11 cellular contexts compared by ENCODE assay signal in the genomic region with DNA sequence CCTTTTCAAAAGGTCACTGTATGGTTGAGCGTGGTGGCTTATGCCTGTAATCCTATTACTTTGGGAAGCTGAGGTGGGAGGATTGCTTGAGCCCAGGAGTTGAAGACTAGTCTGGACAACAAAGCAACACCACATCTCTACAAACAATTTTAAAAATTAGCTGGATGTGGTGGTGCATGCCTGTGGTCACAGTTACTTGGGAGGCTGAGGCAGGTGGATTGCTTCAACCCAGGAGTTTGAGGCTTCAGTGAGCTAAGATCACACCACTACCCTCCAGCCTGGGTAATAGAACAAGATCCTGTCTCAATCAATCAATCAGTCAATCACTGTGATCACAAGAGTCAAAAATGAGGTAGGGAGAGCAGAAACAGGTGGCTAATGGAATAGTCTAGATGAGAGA.
"Had no signal": no experiment of that assay in that cellular context is flagged by ENCODE, and none has a peak within 500 bp of the region (broad histone marks: within the 10 kb centered on the region; RNA-seq: fewer than 3 reads in every experiment).

No MANE protein-coding gene starts in this region.

- H3K36me3 ChIP-seq: esophagus squamous epithelium, ovary, sigmoid colon, stomach, thoracic aorta, vagina had no signal

- H3K9me3 ChIP-seq: esophagus squamous epithelium, ovary, sigmoid colon, stomach, thoracic aorta, vagina had no signal

- H3K4me1 ChIP-seq: esophagus squamous epithelium, vagina had no signal

- DNase-seq: activated CD4-positive, alpha-beta T cell treated with anti-CD3 and anti-CD28 coated beads for 4 hours; activated naive CD4-positive, alpha-beta T cell treated with Interleukin-2 at 50 U/mL for 16 hours; activated naive CD8-positive, alpha-beta T cell treated with anti-CD3 and anti-CD28 coated beads, Interleukin-2, amount 50 U/mL, for 24 hours; cerebellar nuclear complex; esophagus squamous epithelium; sigmoid colon; stimulated activated CD4-positive, alpha-beta T cell treated with anti-CD3 and anti-CD28 coated beads, Interleukin-4, amount 100 ng/mL, for 24 hours; stomach had no signal

- H3K27ac ChIP-seq: esophagus squamous epithelium, ovary, sigmoid colon, stomach, thoracic aorta, vagina had no signal

- H3K4me3 ChIP-seq: esophagus squamous epithelium, ovary, sigmoid colon, stomach, thoracic aorta, vagina had no signal

- H3K27me3 ChIP-seq: esophagus squamous epithelium, ovary, sigmoid colon, stomach, vagina had no signal
